ENCODE assay signal across 8 cellular contexts in genomic region chr2:97662386-97662894, GRCh38. TPM values are rescaled to one million over a fixed set of nuclear protein-coding genes. Genes with fewer than 3 reads are reported as not detected.
DNase-seq lines count a peak whose midpoint lies in the region; TF ChIP-seq lines count a peak whose summit lies in the region.

No MANE protein-coding gene starts in this region.

- H3K4me2 ChIP-seq in neural progenitor cell, result peak overlapping the region; percentile 95

- no peaks in the 10 kb centered on the region for H3K9me3 ChIP-seq in CD8-positive, alpha-beta memory T cell (ENCODE audit: low read length)
- no peaks in the 10 kb centered on the region for H3K9me3 ChIP-seq in MG63
- no peaks in the 10 kb centered on the region for H3K9me3 ChIP-seq in neural progenitor cell (ENCODE audit: low read depth)

- peak overlapping the region; percentile 96 for H3K27ac ChIP-seq in CD8-positive, alpha-beta memory T cell (ENCODE audit: low read depth, low read length)
- no peak overlapping the region for H3K27ac ChIP-seq in neural progenitor cell

- peak overlapping the region; percentile 90 to 99 (median 96) for H3K4me3 Mint-ChIP-seq in CD8-positive, alpha-beta memory T cell
- peak overlapping the region; percentile 90 for H3K4me3 Mint-ChIP-seq in neural progenitor cell

- peaks cover 0 to 46% (median 0%) of the 10 kb centered on the region in 3 donors for H3K36me3 Mint-ChIP-seq in CD8-positive, alpha-beta memory T cell
- H3K36me3 Mint-ChIP-seq in neural progenitor cell, result peaks cover 2% of the 10 kb centered on the region

- no peak overlapping the region for H2AFZ ChIP-seq in neural progenitor cell (replicated peaks)

- H3K4me1 ChIP-seq in CD8-positive, alpha-beta memory T cell (ENCODE audit: insufficient read depth, low read length), result peaks cover 30% of the 10 kb centered on the region
- H3K4me1 ChIP-seq in neural progenitor cell, result peaks cover 17% of the 10 kb centered on the region

- peaks cover 30 to 43% (median 31%) of the 10 kb centered on the region in 3 donors for H3K4me1 Mint-ChIP-seq in CD8-positive, alpha-beta memory T cell
- H3K4me1 Mint-ChIP-seq in neural progenitor cell, result peaks cover 24% of the 10 kb centered on the region

- no peak for TF ChIP-seq CTCF in neural progenitor cell (IDR thresholded peaks at IDR 0.05)

- POLR2A ChIA-PET in CD8-positive, alpha-beta memory T cell (lab: Charles Lee), result interaction anchor here (1.9 to 3.7 kb wide), 4 partner anchors 12 to 72 kb away, joined by 6 to 83 read pairs (median 10); partner anchors contain the start of genes ANKRD36B and COX5B

- H3F3A ChIP-seq in neural progenitor cell (ENCODE audit: low read depth), result peaks cover 30% of the 10 kb centered on the region

- H3K4me3 ChIP-seq in CD8-positive, alpha-beta memory T cell (ENCODE audit: low read length), result peak overlapping the region; percentile 100
- H3K4me3 ChIP-seq in MG63 (peak overlapping the region; percentile 71), neural progenitor cell (peak overlapping the region; percentile 69)

- H3K36me3 ChIP-seq in CD8-positive, alpha-beta memory T cell (ENCODE audit: insufficient read depth, low read length), result peaks cover 14% of the 10 kb centered on the region
- H3K36me3 ChIP-seq in MG63 (peaks cover 19% of the 10 kb centered on the region), neural progenitor cell (no peaks in the 10 kb centered on the region)

- no peaks in the 10 kb centered on the region for H3K9me3 Mint-ChIP-seq in CD8-positive, alpha-beta memory T cell
- no peaks in the 10 kb centered on the region for H3K9me3 Mint-ChIP-seq in neural progenitor cell

- H3K27ac Mint-ChIP-seq in CD8-positive, alpha-beta memory T cell, result peak overlapping the region; percentile 95 to 99 (median 98)
- H3K27ac Mint-ChIP-seq in neural progenitor cell, result no peak overlapping the region

- peaks cover 34% of the 10 kb centered on the region for H4K20me1 ChIP-seq in neural progenitor cell (ENCODE audit: low read depth)

- H3K9ac ChIP-seq in neural progenitor cell, result no peak overlapping the region

- no peaks in the 10 kb centered on the region for H3K27me3 Mint-ChIP-seq in CD8-positive, alpha-beta memory T cell
- peaks cover 3% of the 10 kb centered on the region for H3K27me3 Mint-ChIP-seq in neural progenitor cell (ENCODE audit: insufficient read depth, low read depth)

- peaks cover 29% of the 10 kb centered on the region for H3K79me2 ChIP-seq in neural progenitor cell (ENCODE audit: low read depth)

- H3K27me3 ChIP-seq in CD8-positive, alpha-beta memory T cell (ENCODE audit: insufficient read depth, low read length, poor library complexity, severe bottlenecking), result no peaks in the 10 kb centered on the region
- H3K27me3 ChIP-seq in MG63 (no peaks in the 10 kb centered on the region), neural progenitor cell (no peaks in the 10 kb centered on the region)

- CTCF ChIA-PET in CD8-positive, alpha-beta memory T cell (lab: Charles Lee), result interaction anchor here (0.6 to 8.4 kb wide), 8 partner anchors 10 to 937 kb away, joined by 3 to 66 read pairs (median 4); partner anchors contain the start of genes ANKRD36B and COX5B

- DNase-seq in CD8-positive, alpha-beta memory T cell, result peak in 1 of 5 donors; percentile 38
- DNase-seq in MG63, result no peak
- DNase-seq in ecto neural progenitor cell (ENCODE audit: low spot score), result peak; percentile 44
- peak; percentile 42 for DNase-seq in neural progenitor cell (ENCODE audit: low spot score)
- DNase-seq in DMS 273 treated with DMSO at 0.1 percent for 48 hours (lab: John Stamatoyannopoulos, UW), result no peak
- DNase-seq in SW480 (ENCODE audit: low spot score), result no peak
- no peak for DNase-seq in SKM-1 treated with dmso at 0.1 percent for 144 hours (lab: John Stamatoyannopoulos, UW; ENCODE audit: unreplicated experiment)
- DNase-seq in NK-92 treated with Interleukin-12 subunit alpha and Interleukin-12 subunit beta, amount 100 ng/mL, for 24 hours (lab: John Stamatoyannopoulos, UW), result no peak

RNA-seq across cellular contexts. Expression of gene ACTR1B, which starts 1.4 kb away (rescaled TPM):
- 10 to 100 TPM; 76.6 to 80.6 TPM for total RNA-seq in CD8-positive, alpha-beta memory T cell
- polyA plus RNA-seq in CD8-positive, alpha-beta memory T cell, result 16.5 TPM
- 21.4 and 37.1 TPM in 2 replicates for total RNA-seq in MG63 (2014; rRNA removed; shearing (Covaris generic); ENCODE audit: low replicate concordance)
- 42.9 and 73.2 TPM in 2 replicates for total RNA-seq in neural progenitor cell (ENCODE audit: low replicate concordance)

RNA-seq across cellular contexts. Expression of gene C2orf92, which starts 7.1 kb away (rescaled TPM):
- total RNA-seq in CD8-positive, alpha-beta memory T cell, result 1 to 10 TPM; 4.6 to 6.5 TPM
- not detected for polyA plus RNA-seq in CD8-positive, alpha-beta memory T cell
- not detected in 2 replicates for total RNA-seq in MG63 (2014; rRNA removed; shearing (Covaris generic); ENCODE audit: low replicate concordance)
- 3.3 and 6.2 TPM in 2 replicates for total RNA-seq in neural progenitor cell (ENCODE audit: low replicate concordance)

RNA-seq across cellular contexts. Expression of gene COX5B, which starts 16.6 kb away (rescaled TPM):
- total RNA-seq in CD8-positive, alpha-beta memory T cell, result 100 to 1,000 TPM; 197 to 205 TPM
- 334 TPM for polyA plus RNA-seq in CD8-positive, alpha-beta memory T cell
- 151 and 541 TPM in 2 replicates for total RNA-seq in MG63 (2014; rRNA removed; shearing (Covaris generic); ENCODE audit: low replicate concordance)
- 148 and 181 TPM in 2 replicates for total RNA-seq in neural progenitor cell (ENCODE audit: low replicate concordance)

RNA-seq across cellular contexts. Expression of gene ZAP70, which starts 50.9 kb away (rescaled TPM):
- 100 to 1,000 TPM; 180 to 197 TPM for total RNA-seq in CD8-positive, alpha-beta memory T cell
- 184 TPM for polyA plus RNA-seq in CD8-positive, alpha-beta memory T cell
- total RNA-seq in MG63 (2014; rRNA removed; shearing (Covaris generic); ENCODE audit: low replicate concordance), result 6.6 TPM in 1 of 2 replicates, not detected in the other
- total RNA-seq in neural progenitor cell (ENCODE audit: low replicate concordance), result 0.37 TPM in 1 of 2 replicates, not detected in the other

Comparison
In these comparisons a context has a peak if more than half of its experiments do, and no peak if none do; other contexts are left out.
1. DNase-seq: peak in ecto neural progenitor cell (single experiment) and neural progenitor cell (single experiment); none in MG63 (single experiment), DMS 273 treated with DMSO at 0.1 percent for 48 hours (single experiment), SW480 (single experiment), SKM-1 treated with dmso at 0.1 percent for 144 hours (single experiment) and NK-92 treated with Interleukin-12 subunit alpha and Interleukin-12 subunit beta, amount 100 ng/mL, for 24 hours (single experiment).
2. Peak in every context shown above with its lines, with median percentiles within 50 percentile points of each other: H3K4me3 ChIP-seq.